In the genomic region with DNA sequence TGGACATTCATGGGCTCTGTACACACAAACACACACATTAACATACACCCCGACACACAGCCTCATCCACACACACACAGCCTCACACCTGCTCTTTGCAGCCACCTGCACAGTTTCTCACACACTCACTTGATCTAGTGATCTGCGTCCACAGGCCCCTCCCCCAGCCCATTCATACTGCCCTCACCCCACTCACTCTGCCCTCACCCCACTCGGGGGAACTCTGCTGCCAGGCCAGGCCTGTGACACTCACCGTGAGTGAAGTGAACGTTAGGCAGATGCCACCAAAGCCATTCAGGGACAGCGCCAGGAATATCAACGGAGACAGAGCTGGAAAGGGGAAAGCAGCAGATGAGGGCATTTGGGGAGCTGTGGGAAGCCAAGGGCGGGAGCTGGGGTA, we compare ENCODE assay signal across 15 cellular contexts. TPM values are rescaled to one million over a fixed set of nuclear protein-coding genes. Genes with fewer than 3 reads are reported as not detected.
DNase-seq lines count a peak whose midpoint lies in the region; ATAC-seq, FAIRE-seq and TF ChIP-seq lines count a peak whose summit lies in the region.
"Had no signal": no experiment of that assay in that cellular context is flagged by ENCODE, and none has a peak within 500 bp of the region (broad histone marks: within the 10 kb centered on the region; RNA-seq: fewer than 3 reads in every experiment).

No MANE protein-coding gene starts in this region.

- H3K27ac ChIP-seq in K562 (ENCODE audit: extremely low read depth, low read depth, low read length) = no peak overlapping the region; the same call in 2 of the 3 replicates
- peak overlapping the region; percentile 60 for H3K27ac ChIP-seq in left lung
- H3K27ac ChIP-seq in substantia nigra (ENCODE audit: low read depth, low read length, poor library complexity, severe bottlenecking) = peak overlapping the region; percentile 72
- no peak overlapping the region for H3K27ac ChIP-seq in Karpas-422 (ENCODE audit: low read length)

- no peak for DNase-seq in HFFc6
- DNase-seq in K562 (ENCODE audit: extremely low read depth in 1 of 4, low spot score in 3 of 4) = no peak
- DNase-seq in left lung = no peak
- no peak for DNase-seq in substantia nigra (lab: John Stamatoyannopoulos, UW)
- no peak for DNase-seq in Karpas-422
- DNase-seq in H54 (ENCODE audit: insufficient read length, low spot score) = no peak
- DNase-seq: activated CD4-positive, alpha-beta memory T cell treated with anti-CD3 and anti-CD28 coated beads, Interleukin-2, amount 10 ng/mL, durations not matched to agents 7 days and 5 days; activated naive CD4-positive, alpha-beta T cell; CD8-positive, alpha-beta memory T cell; NCI-H69; stimulated activated CD4-positive, alpha-beta T cell treated with anti-CD3 and anti-CD28 coated beads, Interleukin-2, amount 100 ng/mL, for 48 hours had no signal

- no peak for FAIRE-seq in K562 (lab: Jason Lieb, UNC)
- FAIRE-seq in H54 (lab: Jason Lieb, UNC) = no peak

- 92% methylated on average over 8 of the region's 8 CpGs for WGBS in K562 (ENCODE audit: insufficient coverage, low coverage, missing lambda C conversion rate)

- no peak overlapping the region for H3K4me3 ChIP-seq in K562
- H3K4me3 ChIP-seq in left lung = no peak overlapping the region
- H3K4me3 ChIP-seq in Karpas-422 (ENCODE audit: low read length) = no peak overlapping the region

- H3K4me1 ChIP-seq in K562 (replicated peaks in 1 of 2; ENCODE audit: control insufficient read depth in 2 of 2, insufficient read depth in 2 of 2, low read length in 2 of 2) (peaks cover 16 to 26% of the 10 kb centered on the region in 2 experiments), left lung (peaks cover 11 to 24% of the 10 kb centered on the region in 2 donors), Karpas-422 (ENCODE audit: low read length) (no peaks in the 10 kb centered on the region)

- H3K36me3 ChIP-seq in K562 (ENCODE audit: control insufficient read depth, insufficient read depth, low read length) (peaks cover 77% of the 10 kb centered on the region), left lung (peaks cover 0 to 6% of the 10 kb centered on the region in 2 donors), Karpas-422 (ENCODE audit: insufficient read depth, low read length) (peaks cover 41% of the 10 kb centered on the region)

- H3K9me3 ChIP-seq in K562 (replicated peaks; ENCODE audit: control insufficient read depth, insufficient read depth, low read depth, low read length) (no peaks in the 10 kb centered on the region), left lung (no peaks in the 10 kb centered on the region), Karpas-422 (ENCODE audit: low read length) (no peaks in the 10 kb centered on the region)

- no peaks in the 10 kb centered on the region for H3K27me3 ChIP-seq in K562 (ENCODE audit: control insufficient read depth in 2 of 2, insufficient read depth in 2 of 2, low read length in 2 of 2)
- no peaks in the 10 kb centered on the region for H3K27me3 ChIP-seq in left lung
- H3K27me3 ChIP-seq in Karpas-422 (ENCODE audit: low read length) = no peaks in the 10 kb centered on the region

- no peak for TF ChIP-seq EP300 in K562 (IDR thresholded peaks at IDR 0.05; ENCODE audit: low read length)

- H3K9me3 Mint-ChIP-seq in HFFc6 = no peaks in the 10 kb centered on the region
- H3K9me3 Mint-ChIP-seq: activated CD4-positive, alpha-beta memory T cell treated with anti-CD3 and anti-CD28 coated beads, Interleukin-2, amount 10 ng/mL, durations not matched to agents 7 days and 5 days; CD8-positive, alpha-beta memory T cell; IgD-negative memory B cell; stimulated activated memory B cell treated with anti-CD40 and anti-IgM and Interleukin-4, amounts not matched to agents 10 μg/mL and 1 μg/mL and 100 μg/mL, for 72 hours had no signal

- in situ Hi-C loops in K562 (cut with MboI) = no loop called here

- no TSS peak for BruUV-seq in K562 (replicated peaks; lab: Mats Ljungman, UMichigan)

- TF ChIP-seq RAD21 in K562 (CRISPR knock-in tag; conservative IDR thresholded peaks at IDR 0.05 in 1 of 2, IDR thresholded peaks at IDR 0.05 in 1 of 2) = no peak

- H3K9ac ChIP-seq in K562 (ENCODE audit: insufficient read depth in 1 of 2, low read depth in 2 of 2, low read length in 2 of 2) = peak overlapping the region in 1 of 2 experiments; percentile 11; a peak in 1 of 4 replicates
- H3K9ac ChIP-seq in Karpas-422 (ENCODE audit: low read length) = no peak overlapping the region

- POLR2A ChIA-PET in K562 (lab: Yijun Ruan, JAX) = interaction anchor here (0.6 to 4.5 kb wide), 4 partner anchors 11 to 97 kb away, joined by 3 to 25 read pairs (median 3); partner anchors contain the start of gene SLC43A1

- no peaks in the 10 kb centered on the region for H3K9me2 ChIP-seq in Karpas-422 (replicated peaks; ENCODE audit: insufficient read depth, low read length)

- H3K4me3 Mint-ChIP-seq in HFFc6 = peak overlapping the region; percentile 70; the same call in 1 of the 2 replicates
- H3K4me3 Mint-ChIP-seq: activated CD4-positive, alpha-beta memory T cell treated with anti-CD3 and anti-CD28 coated beads, Interleukin-2, amount 10 ng/mL, durations not matched to agents 7 days and 5 days; CD8-positive, alpha-beta memory T cell; IgD-negative memory B cell; stimulated activated memory B cell treated with anti-CD40 and anti-IgM and Interleukin-4, amounts not matched to agents 10 μg/mL and 1 μg/mL and 100 μg/mL, for 72 hours had no signal

- H3K9me1 ChIP-seq in K562 (ENCODE audit: control insufficient read depth, insufficient read depth, low read length) = no peaks in the 10 kb centered on the region

- H4K20me1 ChIP-seq in K562 (replicated peaks; ENCODE audit: control insufficient read depth, insufficient read depth, low read length) = peaks cover 24% of the 10 kb centered on the region
- peaks cover 24% of the 10 kb centered on the region; the same call in 1 of the 2 replicates for H4K20me1 ChIP-seq in Karpas-422 (ENCODE audit: insufficient read depth, low read depth, low read length)

- CTCF ChIA-PET in K562 (lab: Yijun Ruan, JAX; ENCODE audit: low intra/inter-chr PET ratio) = no interaction called here

- TF ChIP-seq POLR2A in K562 (conservative IDR thresholded peaks at IDR 0.05) (no peak), H54 (IDR thresholded peaks at IDR 0.05; ENCODE audit: low read depth, low read length) (no peak)

- ATAC-seq in K562 (peak; percentile 1; the same call in 1 of the 3 replicates), left lung (no peak), HG02981 (IDR thresholded peaks at IDR 0.05; ENCODE audit: unreplicated experiment) (no peak), GM19035 (IDR thresholded peaks at IDR 0.05; ENCODE audit: unreplicated experiment) (no peak)
- ATAC-seq: stimulated activated memory B cell treated with anti-CD40 and anti-IgM and Interleukin-4, amounts not matched to agents 10 μg/mL and 1 μg/mL and 100 μg/mL, for 72 hours had no signal

- H3K27me3 Mint-ChIP-seq in HFFc6 (ENCODE audit: insufficient read depth) = no peaks in the 10 kb centered on the region
- H3K27me3 Mint-ChIP-seq: activated CD4-positive, alpha-beta memory T cell treated with anti-CD3 and anti-CD28 coated beads, Interleukin-2, amount 10 ng/mL, durations not matched to agents 7 days and 5 days; CD8-positive, alpha-beta memory T cell; IgD-negative memory B cell; stimulated activated memory B cell treated with anti-CD40 and anti-IgM and Interleukin-4, amounts not matched to agents 10 μg/mL and 1 μg/mL and 100 μg/mL, for 72 hours had no signal

- H3K79me2 ChIP-seq in K562 (ENCODE audit: control insufficient read depth, insufficient read depth, low read length) (peaks cover 8% of the 10 kb centered on the region; the same call in 1 of the 3 replicates), Karpas-422 (ENCODE audit: low read length) (peaks cover 24% of the 10 kb centered on the region)

- no peak for TF ChIP-seq CTCF in HFFc6 (IDR thresholded peaks at IDR 0.05)
- TF ChIP-seq CTCF in K562 (IDR thresholded peaks at IDR 0.05 in 2 of 3, conservative IDR thresholded peaks at IDR 0.05 in 1 of 3; ENCODE audit: insufficient read depth in 2 of 3, low read depth in 1 of 3, low read length in 3 of 3) = no peak
- TF ChIP-seq CTCF in left lung (IDR thresholded peaks at IDR 0.05) = no peak

- H2AFZ ChIP-seq in K562 (ENCODE audit: low read depth, low read length) (no peak overlapping the region), Karpas-422 (ENCODE audit: low read length) (no peak overlapping the region)

- peaks cover 5% of the 10 kb centered on the region for H3K36me3 Mint-ChIP-seq in HFFc6 (ENCODE audit: low read depth)
- H3K36me3 Mint-ChIP-seq: stimulated activated memory B cell treated with anti-CD40 and anti-IgM and Interleukin-4, amounts not matched to agents 10 μg/mL and 1 μg/mL and 100 μg/mL, for 72 hours had no signal

- intact Hi-C loops in K562 (cut with micrococcal nuclease) = no loop called here
- intact Hi-C loops in left lung (cut with DNase I) = no loop called here

- H3K27ac Mint-ChIP-seq in HFFc6 = peak overlapping the region; percentile 34; the same call in 1 of the 2 replicates
- H3K27ac Mint-ChIP-seq: activated CD4-positive, alpha-beta memory T cell treated with anti-CD3 and anti-CD28 coated beads, Interleukin-2, amount 10 ng/mL, durations not matched to agents 7 days and 5 days; IgD-negative memory B cell; stimulated activated memory B cell treated with anti-CD40 and anti-IgM and Interleukin-4, amounts not matched to agents 10 μg/mL and 1 μg/mL and 100 μg/mL, for 72 hours had no signal

- H3K4me1 Mint-ChIP-seq in HFFc6 (ENCODE audit: low read depth) = peaks cover 14% of the 10 kb centered on the region
- H3K4me1 Mint-ChIP-seq: stimulated activated memory B cell treated with anti-CD40 and anti-IgM and Interleukin-4, amounts not matched to agents 10 μg/mL and 1 μg/mL and 100 μg/mL, for 72 hours had no signal

- H3K4me2 ChIP-seq in K562 (ENCODE audit: insufficient read depth, low read length) (peak overlapping the region; percentile 71; the same call in 1 of the 2 replicates), Karpas-422 (ENCODE audit: low read depth, low read length, poor library complexity, severe bottlenecking) (no peak overlapping the region)

RNA-seq across cellular contexts. Expression of gene SLC43A1, which starts 15.0 kb away (rescaled TPM):
- 1 to 10 TPM; 3.1 to 4.7 (median 4.3) TPM for total RNA-seq in HFFc6 (2021; fragmentation: NEBNext Ultra II Directional; extraction: Animal tissue kit (Norgen Biotek cat#: 25700))
- 70.0 and 187 TPM in 2 replicates for total RNA-seq in K562 (2011; cell fraction: chromatin; rRNA removed; ENCODE audit: low replicate concordance)
- total RNA-seq in K562 (2011; cell fraction: nucleolus; rRNA removed) = 140 and 142 TPM in 2 replicates
- 97.5 and 106 TPM in 2 replicates for total RNA-seq in K562 (2011; cell fraction: nucleoplasm; rRNA removed)
- 32.0 and 36.4 TPM in 2 replicates for total RNA-seq in K562 (2014; rRNA removed)
- total RNA-seq in K562 (2014; rRNA removed; fragmentation: Illumina TruSeq; extraction: Trizol) = 14.8 and 17.3 TPM in 2 replicates
- total RNA-seq in K562 (2015; rRNA removed; fragmentation: Illumina TruSeq; extraction: Trizol) = 16.1 and 17.8 TPM in 2 replicates
- 41.8 and 42.9 TPM in 2 replicates for total RNA-seq in K562 (2021)
- 24.6 and 30.6 TPM in 2 replicates for polyA plus RNA-seq in K562 (2011; rRNA removed)
- polyA plus RNA-seq in K562 (2011; cell fraction: cytosol; rRNA removed) = 32.9 and 51.5 TPM in 2 replicates
- polyA plus RNA-seq in K562 (2011; cell fraction: nucleus; rRNA removed) = 72.6 and 94.2 TPM in 2 replicates
- polyA plus RNA-seq in K562 (2012) = 24.9 and 86.3 TPM in 2 replicates
- 33.4 and 37.3 TPM in 2 replicates for polyA plus RNA-seq in K562 (2014; fragmentation: Illumina TruSeq; extraction: Trizol)
- 1 to 10 TPM; 2.6 to 3.8 TPM for polyA plus RNA-seq in K562 (2014; fragmentation: Nextera tagmentation; extraction: Ambion mirVana)
- polyA plus RNA-seq in K562 (2014; rRNA removed) = 29.9 and 30.6 TPM in 2 replicates
- polyA minus RNA-seq in K562 (2011; rRNA and poly(A)+ RNA removed) = 23.7 and 32.9 TPM in 2 replicates
- polyA minus RNA-seq in K562 (2011; cell fraction: cytosol; rRNA and poly(A)+ RNA removed) = 24.3 and 29.1 TPM in 2 replicates
- polyA minus RNA-seq in K562 (2011; cell fraction: nucleus; rRNA and poly(A)+ RNA removed) = 38.5 and 48.2 TPM in 2 replicates
- 10 to 100 TPM; 11.8 to 25.3 TPM for total RNA-seq in left lung
- total RNA-seq in Karpas-422 (2014; rRNA removed; shearing (Covaris generic); ENCODE audit: low replicate concordance) = 238 and 244 TPM in 2 replicates

RNA-seq across cellular contexts. Expression of gene TIMM10, which starts 30.0 kb away (rescaled TPM):
- 10 to 100 TPM; 43.6 to 72.9 (median 58.4) TPM for total RNA-seq in HFFc6 (2021; fragmentation: NEBNext Ultra II Directional; extraction: Animal tissue kit (Norgen Biotek cat#: 25700))
- total RNA-seq in K562 (2011; cell fraction: chromatin; rRNA removed; ENCODE audit: low replicate concordance) = 16.6 and 31.9 TPM in 2 replicates
- total RNA-seq in K562 (2011; cell fraction: nucleolus; rRNA removed) = 45.1 and 48.4 TPM in 2 replicates
- 37.1 and 40.2 TPM in 2 replicates for total RNA-seq in K562 (2011; cell fraction: nucleoplasm; rRNA removed)
- total RNA-seq in K562 (2014; rRNA removed) = 172 and 189 TPM in 2 replicates
- 86.1 and 109 TPM in 2 replicates for total RNA-seq in K562 (2014; rRNA removed; fragmentation: Illumina TruSeq; extraction: Trizol)
- total RNA-seq in K562 (2015; rRNA removed; fragmentation: Illumina TruSeq; extraction: Trizol) = 119 and 130 TPM in 2 replicates
- total RNA-seq in K562 (2021) = 159 and 166 TPM in 2 replicates
- 133 and 155 TPM in 2 replicates for polyA plus RNA-seq in K562 (2011; rRNA removed)
- polyA plus RNA-seq in K562 (2011; cell fraction: cytosol; rRNA removed) = 183 and 188 TPM in 2 replicates
- 68.3 and 76.8 TPM in 2 replicates for polyA plus RNA-seq in K562 (2011; cell fraction: nucleus; rRNA removed)
- 64.2 and 162 TPM in 2 replicates for polyA plus RNA-seq in K562 (2012)
- polyA plus RNA-seq in K562 (2014; fragmentation: Illumina TruSeq; extraction: Trizol) = 158 and 183 TPM in 2 replicates
- 100 to 1,000 TPM; 493 to 553 TPM for polyA plus RNA-seq in K562 (2014; fragmentation: Nextera tagmentation; extraction: Ambion mirVana)
- polyA plus RNA-seq in K562 (2014; rRNA removed) = 199 and 222 TPM in 2 replicates
- 67.5 and 72.6 TPM in 2 replicates for polyA minus RNA-seq in K562 (2011; rRNA and poly(A)+ RNA removed)
- 17.3 and 37.4 TPM in 2 replicates for polyA minus RNA-seq in K562 (2011; cell fraction: cytosol; rRNA and poly(A)+ RNA removed)
- 13.5 and 21.9 TPM in 2 replicates for polyA minus RNA-seq in K562 (2011; cell fraction: nucleus; rRNA and poly(A)+ RNA removed)
- total RNA-seq in left lung = 10 to 100 TPM; 21.7 to 39.6 TPM
- total RNA-seq in Karpas-422 (2014; rRNA removed; shearing (Covaris generic); ENCODE audit: low replicate concordance) = 48.0 and 49.8 TPM in 2 replicates

RNA-seq across cellular contexts. Expression of gene SMTNL1, which starts 36.9 kb away (rescaled TPM):
- total RNA-seq in HFFc6 (2021; fragmentation: NEBNext Ultra II Directional; extraction: Animal tissue kit (Norgen Biotek cat#: 25700)) = not detected
- total RNA-seq in K562 (2011; cell fraction: chromatin; rRNA removed; ENCODE audit: low replicate concordance) = not detected in 2 replicates
- not detected in 2 replicates for total RNA-seq in K562 (2011; cell fraction: nucleolus; rRNA removed)
- not detected in 2 replicates for total RNA-seq in K562 (2011; cell fraction: nucleoplasm; rRNA removed)
- total RNA-seq in K562 (2014; rRNA removed) (not detected in 2 replicates), K562 (2014; rRNA removed; fragmentation: Illumina TruSeq; extraction: Trizol) (not detected in 2 replicates), K562 (2015; rRNA removed; fragmentation: Illumina TruSeq; extraction: Trizol) (not detected in 2 replicates), K562 (2021) (not detected in 2 replicates), left lung (not detected)
- polyA plus RNA-seq in K562 (2011; rRNA removed) (not detected in 2 replicates), K562 (2014; fragmentation: Illumina TruSeq; extraction: Trizol) (not detected in 2 replicates), K562 (2014; fragmentation: Nextera tagmentation; extraction: Ambion mirVana) (not detected), K562 (2014; rRNA removed) (not detected in 2 replicates)
- polyA plus RNA-seq in K562 (2011; cell fraction: cytosol; rRNA removed) = not detected in 2 replicates
- polyA plus RNA-seq in K562 (2011; cell fraction: nucleus; rRNA removed) = not detected in 2 replicates
- 0.30 TPM in 1 of 2 replicates, not detected in the other for polyA plus RNA-seq in K562 (2012)
- polyA minus RNA-seq in K562 (2011; rRNA and poly(A)+ RNA removed) = not detected in 2 replicates
- polyA minus RNA-seq in K562 (2011; cell fraction: cytosol; rRNA and poly(A)+ RNA removed) = not detected in 2 replicates
- polyA minus RNA-seq in K562 (2011; cell fraction: nucleus; rRNA and poly(A)+ RNA removed) = not detected in 2 replicates
- not detected in 2 replicates for total RNA-seq in Karpas-422 (2014; rRNA removed; shearing (Covaris generic); ENCODE audit: low replicate concordance)
- total RNA-seq: activated CD4-positive, alpha-beta memory T cell treated with anti-CD3 and anti-CD28 coated beads, Interleukin-2, amount 10 ng/mL, durations not matched to agents 7 days and 5 days; CD8-positive, alpha-beta memory T cell had no signal

RNA-seq across cellular contexts. Expression of gene RTN4RL2, which starts 40.2 kb away (rescaled TPM):
- under 1 TPM; 0.09 to 0.66 (median 0.35) TPM for total RNA-seq in HFFc6 (2021; fragmentation: NEBNext Ultra II Directional; extraction: Animal tissue kit (Norgen Biotek cat#: 25700))
- not detected in 2 replicates for total RNA-seq in K562 (2011; cell fraction: chromatin; rRNA removed; ENCODE audit: low replicate concordance)
- total RNA-seq in K562 (2011; cell fraction: nucleolus; rRNA removed) = 0.50 and 0.53 TPM in 2 replicates
- total RNA-seq in K562 (2011; cell fraction: nucleoplasm; rRNA removed) = 0.46 and 1.2 TPM in 2 replicates
- 0.29 TPM in 1 of 2 replicates, not detected in the other for total RNA-seq in K562 (2014; rRNA removed)
- not detected in 2 replicates for total RNA-seq in K562 (2014; rRNA removed; fragmentation: Illumina TruSeq; extraction: Trizol)
- 0.07 TPM in 1 of 2 replicates, not detected in the other for total RNA-seq in K562 (2015; rRNA removed; fragmentation: Illumina TruSeq; extraction: Trizol)
- total RNA-seq in K562 (2021) = 1.8 and 1.9 TPM in 2 replicates
- polyA plus RNA-seq in K562 (2011; rRNA removed) = 0.06 and 0.30 TPM in 2 replicates
- polyA plus RNA-seq in K562 (2011; cell fraction: cytosol; rRNA removed) = 0.07 and 0.21 TPM in 2 replicates
- polyA plus RNA-seq in K562 (2011; cell fraction: nucleus; rRNA removed) = 0.25 and 0.47 TPM in 2 replicates
- polyA plus RNA-seq in K562 (2012) = 1.5 and 5.3 TPM in 2 replicates
- polyA plus RNA-seq in K562 (2014; fragmentation: Illumina TruSeq; extraction: Trizol) = 0.34 and 1.1 TPM in 2 replicates
- not detected for polyA plus RNA-seq in K562 (2014; fragmentation: Nextera tagmentation; extraction: Ambion mirVana)
- polyA plus RNA-seq in K562 (2014; rRNA removed) = 0.69 and 0.82 TPM in 2 replicates
- not detected in 2 replicates for polyA minus RNA-seq in K562 (2011; rRNA and poly(A)+ RNA removed)
- not detected in 2 replicates for polyA minus RNA-seq in K562 (2011; cell fraction: cytosol; rRNA and poly(A)+ RNA removed)
- 0.54 TPM in 1 of 2 replicates, not detected in the other for polyA minus RNA-seq in K562 (2011; cell fraction: nucleus; rRNA and poly(A)+ RNA removed)
- 1 to 10 TPM; 2.5 to 4.8 TPM for total RNA-seq in left lung
- 0.07 TPM in 1 of 2 replicates, not detected in the other for total RNA-seq in Karpas-422 (2014; rRNA removed; shearing (Covaris generic); ENCODE audit: low replicate concordance)

Comparison
In these comparisons a context has a peak if more than half of its experiments do, and no peak if none do; other contexts are left out.
1. H3K27ac ChIP-seq: peak in left lung (2 of 2) and substantia nigra (single experiment); none in K562 (single experiment) and Karpas-422 (single experiment).